In genomic region chr1:156645058-156645457, GRCh38 we compare ENCODE assay signal across 18 cellular contexts. TPM values are rescaled to one million over a fixed set of nuclear protein-coding genes. Genes with fewer than 3 reads are reported as not detected.
DNase-seq lines count a peak whose midpoint lies in the region; ATAC-seq and TF ChIP-seq lines count a peak whose summit lies in the region.
"Had no signal": no experiment of that assay in that cellular context is flagged by ENCODE, and none has a peak within 500 bp of the region (broad histone marks: within the 10 kb centered on the region; RNA-seq: fewer than 3 reads in every experiment).

No MANE protein-coding gene starts in this region.

- H3K4me1 ChIP-seq in left ventricle myocardium inferior (peaks cover 19% of the 10 kb centered on the region), osteoblast (ENCODE audit: insufficient read depth, low read length) (no peaks in the 10 kb centered on the region), breast epithelium (peaks cover 3 to 12% of the 10 kb centered on the region in 2 donors)

- H3K27ac Mint-ChIP-seq in endothelial cell (ENCODE audit: unreplicated experiment): no peak overlapping the region
- H3K27ac Mint-ChIP-seq: CD8-positive, alpha-beta T cell; GM23338 had no signal

- H3K27me3 ChIP-seq in left ventricle myocardium inferior (ENCODE audit: low read depth): peaks cover 97% of the 10 kb centered on the region
- peaks cover 84% of the 10 kb centered on the region for H3K27me3 ChIP-seq in osteoblast (ENCODE audit: insufficient read depth, low read length)
- peaks cover 0 to 8% of the 10 kb centered on the region in 2 donors for H3K27me3 ChIP-seq in breast epithelium

- peaks cover 21% of the 10 kb centered on the region for H3K27me3 Mint-ChIP-seq in endothelial cell (ENCODE audit: unreplicated experiment)

- H3K36me3 ChIP-seq in left ventricle myocardium inferior: no peaks in the 10 kb centered on the region
- H3K36me3 ChIP-seq in osteoblast (ENCODE audit: insufficient read depth, low read length): no peaks in the 10 kb centered on the region
- no peaks in the 10 kb centered on the region for H3K36me3 ChIP-seq in breast epithelium
- H3K36me3 ChIP-seq: BLaER1 treated with 17β-estradiol and CSF1 and Interleukin-3, amounts not matched to agents 10 nM and 100 nM had no signal

- peaks cover 18% of the 10 kb centered on the region for H3K36me3 Mint-ChIP-seq in endothelial cell (ENCODE audit: low read depth, unreplicated experiment)
- H3K36me3 Mint-ChIP-seq: CD8-positive, alpha-beta T cell had no signal

- H3K4me1 Mint-ChIP-seq in endothelial cell (ENCODE audit: unreplicated experiment): peaks cover 12% of the 10 kb centered on the region

- H3K4me2 ChIP-seq in osteoblast (ENCODE audit: insufficient read depth, low read length): no peak overlapping the region
- H3K4me2 ChIP-seq: GM23338 had no signal

- TF ChIP-seq CTCF in left ventricle myocardium inferior (IDR thresholded peaks at IDR 0.05; ENCODE audit: borderline replicate concordance): no peak
- TF ChIP-seq CTCF in endothelial cell (IDR thresholded peaks at IDR 0.05; ENCODE audit: unreplicated experiment): no peak
- TF ChIP-seq CTCF in osteoblast (IDR thresholded peaks at IDR 0.05; ENCODE audit: extremely low read depth, low read depth, low read length): no peak
- TF ChIP-seq CTCF in breast epithelium (IDR thresholded peaks at IDR 0.05): no peak

- peak; percentile 18 for DNase-seq in Right ventricle myocardium inferior (ENCODE audit: missing footprints)
- no peak for DNase-seq in left ventricle myocardium inferior
- DNase-seq in caudate nucleus (lab: John Stamatoyannopoulos, UW): peak in 17 of 61 donors; percentile 9 to 68 (median 27)
- DNase-seq in endothelial cell (ENCODE audit: low spot score): no peak
- peak; percentile 68 for DNase-seq in osteoblast (ENCODE audit: insufficient read length, low spot score, missing footprints)
- DNase-seq in COR-L47 (lab: John Stamatoyannopoulos, UW): no peak
- no peak for DNase-seq in breast epithelium (ENCODE audit: low spot score in 2 of 2)
- DNase-seq in LoVo (ENCODE audit: low spot score): no peak
- DNase-seq: CD8-positive, alpha-beta T cell; DMS 273 treated with DMSO at 0.1 percent for 48 hours; DMS53; DND-41; H9; IMR-90 had no signal

- H3K79me2 ChIP-seq in osteoblast (ENCODE audit: insufficient read depth, low read length): no peaks in the 10 kb centered on the region

- no peak for ATAC-seq in Right ventricle myocardium inferior
- ATAC-seq: CD8-positive, alpha-beta T cell; GM23338 had no signal

- no peak for TF ChIP-seq POLR2A in breast epithelium (IDR thresholded peaks at IDR 0.05)

- H4K20me1 ChIP-seq in osteoblast (ENCODE audit: insufficient read depth, low read length): no peaks in the 10 kb centered on the region

- no peak overlapping the region for H3K27ac ChIP-seq in left ventricle myocardium inferior (replicated peaks)
- H3K27ac ChIP-seq in caudate nucleus (ENCODE audit: low read depth, low read length): peak overlapping the region; percentile 85
- no peak overlapping the region for H3K27ac ChIP-seq in osteoblast (ENCODE audit: low read depth, low read length)
- no peak overlapping the region for H3K27ac ChIP-seq in breast epithelium
- H3K27ac ChIP-seq: BLaER1 treated with 17β-estradiol and CSF1 and Interleukin-3, amounts not matched to agents 10 nM and 100 nM had no signal

- H3K9me3 ChIP-seq in left ventricle myocardium inferior (replicated peaks) (no peaks in the 10 kb centered on the region), osteoblast (ENCODE audit: low read depth, low read length) (no peaks in the 10 kb centered on the region), breast epithelium (no peaks in the 10 kb centered on the region)
- H3K9me3 ChIP-seq: BLaER1 treated with 17β-estradiol and CSF1 and Interleukin-3, amounts not matched to agents 10 nM and 100 nM had no signal

- H3K4me3 ChIP-seq in left ventricle myocardium inferior (no peak overlapping the region), osteoblast (ENCODE audit: insufficient read depth, low read length) (no peak overlapping the region), breast epithelium (no peak overlapping the region)
- H3K4me3 ChIP-seq: BLaER1 treated with 17β-estradiol and CSF1 and Interleukin-3, amounts not matched to agents 10 nM and 100 nM; GM23338 had no signal

- H3K9me3 Mint-ChIP-seq in endothelial cell (ENCODE audit: unreplicated experiment): peaks cover 5% of the 10 kb centered on the region
- H3K9me3 Mint-ChIP-seq: CD8-positive, alpha-beta T cell; GM23338; H9 had no signal

- peak overlapping the region; percentile 73 for H3K4me3 Mint-ChIP-seq in endothelial cell (ENCODE audit: unreplicated experiment)
- H3K4me3 Mint-ChIP-seq: B cell; CD8-positive, alpha-beta T cell; GM23338; H9 had no signal

- intact Hi-C loops in Right ventricle myocardium inferior (cut with DNase I) (no loop called here), left ventricle myocardium inferior (cut with micrococcal nuclease) (no loop called here), breast epithelium (cut with DNase I; ENCODE audit: low total_unique reads) (no loop called here)

- no peak overlapping the region for H2AFZ ChIP-seq in osteoblast (ENCODE audit: low read length)
- H2AFZ ChIP-seq: GM23338 had no signal

RNA-seq across cellular contexts. Expression of gene BCAN, which starts 3.1 kb away (rescaled TPM):
- total RNA-seq in Right ventricle myocardium inferior: 0.35 TPM
- total RNA-seq in left ventricle myocardium inferior: 0.05 TPM
- total RNA-seq in endothelial cell (ENCODE audit: unreplicated experiment): 0.46 TPM
- not detected in 2 replicates for total RNA-seq in osteoblast
- total RNA-seq in breast epithelium: under 1 TPM in 1 of 3 donors, not detected in 2; 0.44 TPM
- total RNA-seq: A172; B cell; CD8-positive, alpha-beta T cell; IMR-90 had no signal

RNA-seq across cellular contexts. Expression of gene HAPLN2, which starts 25.8 kb away (rescaled TPM):
- total RNA-seq in Right ventricle myocardium inferior (1.4 TPM), left ventricle myocardium inferior (1.2 TPM), endothelial cell (ENCODE audit: unreplicated experiment) (1.3 TPM), osteoblast (not detected in 2 replicates), breast epithelium (not detected)
- total RNA-seq: B cell, GM23338, IMR-90 had no signal

RNA-seq across cellular contexts. Expression of gene NES, which starts 32.1 kb away (rescaled TPM):
- 131 TPM for total RNA-seq in Right ventricle myocardium inferior
- 164 TPM for total RNA-seq in left ventricle myocardium inferior
- total RNA-seq in endothelial cell (ENCODE audit: unreplicated experiment): 111 TPM
- total RNA-seq in osteoblast: 0.36 and 1.5 TPM in 2 replicates
- total RNA-seq in breast epithelium: 10 to 100 TPM in 2 of 3 donors, 1 to 10 TPM in 1; 9.9 to 28.5 (median 14.9) TPM
- total RNA-seq: CD8-positive, alpha-beta T cell had no signal

RNA-seq across cellular contexts. Expression of gene GPATCH4, which starts 43.8 kb away (rescaled TPM):
- total RNA-seq in Right ventricle myocardium inferior (14.6 TPM), left ventricle myocardium inferior (15.1 TPM), endothelial cell (ENCODE audit: unreplicated experiment) (18.6 TPM), osteoblast (8.0 and 11.2 TPM in 2 replicates), breast epithelium (10 to 100 TPM; 20.2 to 31.1 (median 23.7) TPM)

RNA-seq across cellular contexts. Expression of gene NAXE, which starts 53.5 kb away (rescaled TPM):
- total RNA-seq in Right ventricle myocardium inferior: 116 TPM
- 102 TPM for total RNA-seq in left ventricle myocardium inferior
- total RNA-seq in endothelial cell (ENCODE audit: unreplicated experiment): 190 TPM
- total RNA-seq in osteoblast: 54.8 and 63.7 TPM in 2 replicates
- 10 to 100 TPM; 70.4 to 90.5 (median 75.5) TPM for total RNA-seq in breast epithelium

Comparison
In these comparisons a context has a peak if more than half of its experiments do, and no peak if none do; other contexts are left out.
1. DNase-seq: peak in Right ventricle myocardium inferior (single experiment) and osteoblast (single experiment); none in left ventricle myocardium inferior (single experiment), endothelial cell (single experiment), COR-L47 (single experiment), breast epithelium (0 of 2) and LoVo (single experiment).